28 cellular contexts compared by ENCODE assay signal in the genomic region with DNA sequence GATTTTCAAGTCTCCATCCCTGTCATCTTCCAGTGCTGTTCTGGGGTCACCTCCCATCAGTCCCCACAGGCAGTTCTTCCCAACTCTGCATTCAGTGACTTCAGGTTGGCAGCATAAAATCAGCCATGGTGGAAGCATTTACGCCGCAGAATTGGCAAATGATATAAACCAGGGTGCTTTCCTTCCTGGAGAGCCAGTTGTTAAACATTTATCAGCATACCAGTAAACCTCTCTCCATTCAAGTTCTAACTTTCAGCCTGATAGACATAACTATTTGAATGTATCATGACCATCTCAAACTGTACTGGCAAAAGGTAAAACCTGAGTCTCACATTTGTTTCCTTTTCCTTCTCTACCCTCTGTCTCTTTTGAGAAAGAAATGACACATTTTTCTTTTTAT.
"Had no signal": no experiment of that assay in that cellular context is flagged by ENCODE, and none has a peak within 500 bp of the region (broad histone marks: within the 10 kb centered on the region; RNA-seq: fewer than 3 reads in every experiment).

No MANE protein-coding gene starts in this region.

- H3K27me3 ChIP-seq: adrenal gland, body of pancreas, foreskin keratinocyte, gastrocnemius medialis had no signal

- H3K27ac ChIP-seq: adrenal gland, body of pancreas, epithelial cell of prostate, foreskin keratinocyte, gastrocnemius medialis, WERI-Rb-1 had no signal

- ATAC-seq: activated CD4-positive, CD25-positive, alpha-beta regulatory T cell treated with anti-CD3 and anti-CD28 coated beads, Interleukin-2, amount 50 U/mL, for 24 hours; activated CD8-positive, alpha-beta memory T cell treated with anti-CD3 and anti-CD28 coated beads, Interleukin-2, amount 10 ng/mL, durations not matched to agents 7 days and 5 days; activated CD8-positive, alpha-beta T cell treated with anti-CD3 and anti-CD28 coated beads, Interleukin-2, amount 10 ng/mL, durations not matched to agents 7 days and 5 days; activated naive CD8-positive, alpha-beta T cell treated with anti-CD3 and anti-CD28 coated beads, Interleukin-2, amount 50 U/mL, for 24 hours; body of pancreas; T-helper 17 cell had no signal

- H3K9me3 ChIP-seq: adrenal gland, body of pancreas, gastrocnemius medialis had no signal

- DNase-seq: activated B cell treated with CpG ODN at 0.5 μM for 24 hours; activated CD4-positive, alpha-beta memory T cell treated with anti-CD3 and anti-CD28 coated beads for 36 hours; activated CD4-positive, alpha-beta T cell treated with anti-CD3 and anti-CD28 coated beads for 48 hours; activated CD4-positive, alpha-beta T cell treated with anti-CD3 and anti-CD28 coated beads, Interleukin-2, amount 50 U/mL, for 1 hour; activated CD8-positive, alpha-beta memory T cell treated with anti-CD3 and anti-CD28 coated beads, Interleukin-2, amount 10 ng/mL, durations not matched to agents 7 days and 5 days; activated CD8-positive, alpha-beta memory T cell treated with anti-CD3 and anti-CD28 coated beads, Interleukin-2, amount 50 U/mL, for 4 hours; activated CD8-positive, alpha-beta T cell treated with anti-CD3 and anti-CD28 coated beads, Interleukin-2, amount 10 ng/mL, durations not matched to agents 7 days and 5 days; activated effector memory CD4-positive, alpha-beta T cell treated with anti-CD3 and anti-CD28 coated beads, Interleukin-2, amount 50 U/mL, for 16 hours; activated naive CD4-positive, alpha-beta T cell treated with anti-CD3 and anti-CD28 coated beads for 36 hours; activated naive CD8-positive, alpha-beta T cell treated with anti-CD3 and anti-CD28 coated beads for 36 hours; activated naive CD8-positive, alpha-beta T cell treated with anti-CD3 and anti-CD28 coated beads, Interleukin-2, amount 50 U/mL, for 24 hours; activated T-cell treated with anti-CD3 and anti-CD28 coated beads, Interleukin-2, amount 50 U/mL, for 1 hour; activated T-cell treated with anti-CD3 and anti-CD28 coated beads, Interleukin-2, amount 50 U/mL, for 48 hours; adrenal gland; aorta; body of pancreas; cortex of kidney; dermis blood vessel endothelial cell; effector CD4-positive, alpha-beta T cell; foreskin keratinocyte; gastrocnemius medialis; glutamatergic neuron; T-helper 1 cell; T-helper 17 cell; T1000; WERI-Rb-1 had no signal

- H3K4me1 ChIP-seq: adrenal gland, body of pancreas, foreskin keratinocyte, gastrocnemius medialis had no signal

- H3K4me3 ChIP-seq: adrenal gland, body of pancreas, gastrocnemius medialis had no signal

- H3K36me3 ChIP-seq: adrenal gland, gastrocnemius medialis, WERI-Rb-1 had no signal
